ENCODE assay signal across 8 cellular contexts in genomic region chr4:5708171-5708828, GRCh38. TPM values are rescaled to one million over a fixed set of nuclear protein-coding genes. Genes with fewer than 3 reads are reported as not detected.
DNase-seq lines count a peak whose midpoint lies in the region; ATAC-seq and TF ChIP-seq lines count a peak whose summit lies in the region.

EVC2 (minus strand) TSS chr4:5708559; CDS start chr4:5708513, 46 bp downstream.

- POLR2A ChIA-PET in activated CD4-positive, alpha-beta memory T cell treated with anti-CD3 and anti-CD28 coated beads, Interleukin-2, amount 10 ng/mL, durations not matched to agents 7 days and 5 days (lab: Charles Lee) = no interaction called here

- no TSS peak for BruUV-seq in Calu3 (replicated peaks; lab: Mats Ljungman, UMichigan)

- H3K4me1 Mint-ChIP-seq in activated CD4-positive, alpha-beta memory T cell treated with anti-CD3 and anti-CD28 coated beads, Interleukin-2, amount 10 ng/mL, durations not matched to agents 7 days and 5 days = peaks cover 26% of the 10 kb centered on the region
- peaks cover 32% of the 10 kb centered on the region for H3K4me1 Mint-ChIP-seq in type B pancreatic cell (ENCODE audit: unreplicated experiment)
- no peaks in the 10 kb centered on the region for H3K4me1 Mint-ChIP-seq in Calu3 (ENCODE audit: low read depth, unreplicated experiment)

- peaks cover 6% of the 10 kb centered on the region for H3K36me3 Mint-ChIP-seq in activated CD4-positive, alpha-beta memory T cell treated with anti-CD3 and anti-CD28 coated beads, Interleukin-2, amount 10 ng/mL, durations not matched to agents 7 days and 5 days (ENCODE audit: low read depth)
- H3K36me3 Mint-ChIP-seq in type B pancreatic cell = peaks cover 20% of the 10 kb centered on the region
- no peaks in the 10 kb centered on the region for H3K36me3 Mint-ChIP-seq in Calu3 (ENCODE audit: insufficient read depth, unreplicated experiment)

- H3K9me3 Mint-ChIP-seq in activated CD4-positive, alpha-beta memory T cell treated with anti-CD3 and anti-CD28 coated beads, Interleukin-2, amount 10 ng/mL, durations not matched to agents 7 days and 5 days = peaks cover 5% of the 10 kb centered on the region
- peaks cover 6% of the 10 kb centered on the region for H3K9me3 Mint-ChIP-seq in type B pancreatic cell
- peaks cover 13% of the 10 kb centered on the region for H3K9me3 Mint-ChIP-seq in Calu3 (ENCODE audit: low read depth, unreplicated experiment)

- H3K27me3 Mint-ChIP-seq in activated CD4-positive, alpha-beta memory T cell treated with anti-CD3 and anti-CD28 coated beads, Interleukin-2, amount 10 ng/mL, durations not matched to agents 7 days and 5 days = peaks cover 39% of the 10 kb centered on the region
- H3K27me3 Mint-ChIP-seq in type B pancreatic cell (no peaks in the 10 kb centered on the region), Calu3 (ENCODE audit: unreplicated experiment) (no peaks in the 10 kb centered on the region)

- peak; percentile 47 for DNase-seq in activated CD4-positive, alpha-beta memory T cell treated with anti-CD3 and anti-CD28 coated beads, Interleukin-2, amount 10 ng/mL, durations not matched to agents 7 days and 5 days
- DNase-seq in fibroblast of gingiva (ENCODE audit: low read depth) (peak; percentile 62), mucosa of descending colon (peak; percentile 38 to 66 (median 56)), type B pancreatic cell (ENCODE audit: extremely low spot score, unreplicated experiment) (no peak), amniotic stem cell (lab: John Stamatoyannopoulos, UW) (no peak), Calu3 (no peak), NCI-H2227 (lab: John Stamatoyannopoulos, UW; ENCODE audit: unreplicated experiment) (no peak)

- intact Hi-C loops in mucosa of descending colon (cut with DNase I, micrococcal nuclease) (no loop called here), Calu3 (cut with micrococcal nuclease; ENCODE audit: unreplicated experiment) (no loop called here)

- CTCF ChIA-PET in activated CD4-positive, alpha-beta memory T cell treated with anti-CD3 and anti-CD28 coated beads, Interleukin-2, amount 10 ng/mL, durations not matched to agents 7 days and 5 days (lab: Charles Lee) = no interaction called here
- CTCF ChIA-PET in Calu3 (lab: Charles Lee) = no interaction called here

- TF ChIP-seq CTCF in mucosa of descending colon (IDR thresholded peaks at IDR 0.05) (no peak), type B pancreatic cell (conservative IDR thresholded peaks at IDR 0.05) (no peak), Calu3 (IDR thresholded peaks at IDR 0.05; ENCODE audit: unreplicated experiment) (no peak)

- no peaks in the 10 kb centered on the region for H3K9me3 ChIP-seq in mucosa of descending colon

- H3K4me3 Mint-ChIP-seq in activated CD4-positive, alpha-beta memory T cell treated with anti-CD3 and anti-CD28 coated beads, Interleukin-2, amount 10 ng/mL, durations not matched to agents 7 days and 5 days = peak within 1 kb of the TSS; percentile 63
- H3K4me3 Mint-ChIP-seq in type B pancreatic cell (peak within 1 kb of the TSS; percentile 83), Calu3 (ENCODE audit: low read depth, unreplicated experiment) (no peak within 1 kb of the TSS)

- ATAC-seq in GM19463 (IDR thresholded peaks at IDR 0.05; ENCODE audit: unreplicated experiment) = peak; percentile 27
- ATAC-seq in mucosa of descending colon = peak; percentile 48

- H3K27ac Mint-ChIP-seq in activated CD4-positive, alpha-beta memory T cell treated with anti-CD3 and anti-CD28 coated beads, Interleukin-2, amount 10 ng/mL, durations not matched to agents 7 days and 5 days = no peak within 1 kb of the TSS
- H3K27ac Mint-ChIP-seq in type B pancreatic cell = peak within 1 kb of the TSS; percentile 26
- H3K27ac Mint-ChIP-seq in Calu3 (ENCODE audit: unreplicated experiment) = no peak within 1 kb of the TSS

- H3K4me3 ChIP-seq in mucosa of descending colon = peak within 1 kb of the TSS; percentile 11

- H3K36me3 ChIP-seq in mucosa of descending colon (ENCODE audit: low read depth) = no peaks in the 10 kb centered on the region

- no peaks in the 10 kb centered on the region for H3K4me1 ChIP-seq in mucosa of descending colon (ENCODE audit: low read depth)

RNA-seq across cellular contexts. Expression of gene EVC2, which starts in this region (rescaled TPM):
- total RNA-seq in activated CD4-positive, alpha-beta memory T cell treated with anti-CD3 and anti-CD28 coated beads, Interleukin-2, amount 10 ng/mL, durations not matched to agents 7 days and 5 days = 1 to 10 TPM; 2.2 TPM
- total RNA-seq in mucosa of descending colon (1 to 10 TPM in 2 of 3 donors, under 1 TPM in 1; 0.64 to 6.5 (median 1.1) TPM), type B pancreatic cell (ENCODE audit: low replicate concordance) (3.5 and 4.5 TPM in 2 replicates), Calu3 (2022) (not detected in 2 replicates)

Comparison
In these comparisons a context has a peak if more than half of its experiments do, and no peak if none do; other contexts are left out.
1. DNase-seq: peak in activated CD4-positive, alpha-beta memory T cell treated with anti-CD3 and anti-CD28 coated beads, Interleukin-2, amount 10 ng/mL, durations not matched to agents 7 days and 5 days (single experiment), fibroblast of gingiva (single experiment) and mucosa of descending colon (3 of 3); none in type B pancreatic cell (single experiment), amniotic stem cell (single experiment), Calu3 (single experiment) and NCI-H2227 (single experiment).